In the genomic region with DNA sequence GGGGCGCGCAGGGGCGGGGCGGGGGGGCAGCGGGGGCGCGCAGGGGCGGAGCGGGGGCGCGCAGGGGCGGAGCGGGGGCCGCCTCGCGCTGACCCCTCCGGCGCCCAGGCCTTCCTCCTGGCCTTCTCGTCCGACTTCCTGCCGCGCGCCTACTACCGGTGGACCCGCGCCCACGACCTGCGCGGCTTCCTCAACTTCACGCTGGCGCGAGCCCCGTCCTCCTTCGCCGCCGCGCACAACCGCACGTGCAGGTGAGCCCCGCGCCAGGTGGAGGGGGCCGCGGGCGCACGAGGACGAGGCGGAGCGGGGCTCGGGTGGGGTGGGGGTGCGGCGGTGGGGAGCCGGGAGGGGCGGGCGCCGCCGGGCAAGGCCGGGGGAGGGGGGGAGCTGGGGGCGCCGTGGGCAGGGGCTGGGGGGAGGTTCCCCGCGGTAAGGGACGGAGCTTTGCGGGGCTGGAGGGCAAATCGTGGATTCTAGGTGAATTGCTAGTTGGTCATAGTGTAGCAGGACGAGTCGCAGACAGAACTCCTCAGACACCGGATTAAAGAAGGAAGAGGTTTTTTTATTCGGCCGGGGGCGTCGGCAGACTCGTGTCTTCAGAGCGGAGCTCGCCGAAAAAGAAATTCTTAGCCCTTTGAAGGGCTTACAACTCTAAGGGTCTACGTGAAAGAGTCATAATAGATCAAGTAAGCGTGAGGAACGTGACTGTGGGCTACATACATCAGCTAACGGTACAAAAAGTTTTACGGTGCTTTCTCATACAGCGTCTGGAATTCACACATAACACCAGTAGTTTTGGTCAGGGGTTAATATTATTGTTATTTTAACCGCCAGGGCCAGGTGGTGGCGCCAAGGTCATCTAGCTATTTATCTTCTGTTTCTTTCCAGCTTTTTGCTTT, we compare ENCODE assay signal across 8 cellular contexts. TPM values are rescaled to one million over a fixed set of nuclear protein-coding genes. Genes with fewer than 3 reads are reported as not detected.
DNase-seq lines count a peak whose midpoint lies in the region; ATAC-seq and TF ChIP-seq lines count a peak whose summit lies in the region.

No MANE protein-coding gene starts in this region.

- peak overlapping the region; percentile 88 for H3K4me3 ChIP-seq in endodermal cell (ENCODE audit: low read length)
- H3K4me3 ChIP-seq in mesodermal cell (ENCODE audit: extremely low read depth, insufficient read depth, low read length, poor library complexity, severe bottlenecking) = peak overlapping the region; percentile 57
- H3K4me3 ChIP-seq in tibial nerve = peak overlapping the region; percentile 31 to 72 (median 50)

- peak overlapping the region; percentile 61 for H3K9ac ChIP-seq in endodermal cell (ENCODE audit: extremely low read depth, low read length, poor library complexity, severe bottlenecking)

- no peak for ATAC-seq in HG02981 (IDR thresholded peaks at IDR 0.05; ENCODE audit: unreplicated experiment)

- H3K27me3 ChIP-seq in endodermal cell (ENCODE audit: control insufficient read depth, insufficient read depth, low read length, poor library complexity, severe bottlenecking) (no peaks in the 10 kb centered on the region), tibial nerve (no peaks in the 10 kb centered on the region)

- WGBS in endodermal cell (ENCODE audit: insufficient coverage in 1 of 2, insufficient read length in 1 of 2), 2 experiments = 1% methylated on average over 15 to 77 of the region's 83 CpGs
- 1% methylated on average over 36 to 52 of the region's 83 CpGs for WGBS in mesodermal cell (ENCODE audit: insufficient coverage in 2 of 2), 2 experiments
- WGBS in tibial nerve, 2 donors = 1 to 2% methylated on average over 34 to 56 of the region's 83 CpGs

- no peaks in the 10 kb centered on the region for H3K4me1 ChIP-seq in endodermal cell (ENCODE audit: control insufficient read depth, insufficient read depth, low read length)
- peaks cover 16% of the 10 kb centered on the region for H3K4me1 ChIP-seq in mesodermal cell (ENCODE audit: control insufficient read depth, insufficient read depth, low read length, poor library complexity, severe bottlenecking)
- H3K4me1 ChIP-seq in tibial nerve = peaks cover 0 to 14% (median 6%) of the 10 kb centered on the region in 4 donors

- no peaks in the 10 kb centered on the region for H3K9me3 Mint-ChIP-seq in endodermal cell

- H3K27ac ChIP-seq in endodermal cell (ENCODE audit: low read depth, low read length) (no peak overlapping the region), mesodermal cell (ENCODE audit: low read depth, low read length, severe bottlenecking) (peak overlapping the region; percentile 62), tibial nerve (peak overlapping the region in 2 of 4 donors; percentile 62 to 73)

- H3K4me1 Mint-ChIP-seq in endodermal cell = peaks cover 5% of the 10 kb centered on the region

- DNase-seq in NCI-H2171 treated with DMSO at 0.1 percent for 48 hours (lab: John Stamatoyannopoulos, UW) = peak; percentile 2
- no peak for DNase-seq in NCI-H2171 (lab: John Stamatoyannopoulos, UW)
- DNase-seq in NCI-H1930 (lab: John Stamatoyannopoulos, UW) = peak; percentile 25 to 35
- DNase-seq in activated CD4-positive, alpha-beta T cell treated with anti-CD3 and anti-CD28 coated beads, Interleukin-2, amount 50 U/mL, for 1 hour = peak; percentile 27
- DNase-seq in endodermal cell = peak; percentile 83
- DNase-seq in tibial nerve (ENCODE audit: low spot score in 2 of 2) = no peak

- TF ChIP-seq POLR2A in tibial nerve (IDR thresholded peaks at IDR 0.05) = no peak

- peak overlapping the region; percentile 65 for H3K4me3 Mint-ChIP-seq in endodermal cell

- TF ChIP-seq CTCF in endodermal cell (conservative IDR thresholded peaks at IDR 0.05) = peak; percentile 49
- TF ChIP-seq CTCF in tibial nerve (IDR thresholded peaks at IDR 0.05) = peak in 1 of 5 experiments; percentile 12

- H3K9me3 ChIP-seq in endodermal cell (ENCODE audit: control insufficient read depth, low read length) (peaks cover 5% of the 10 kb centered on the region), mesodermal cell (ENCODE audit: control insufficient read depth, low read length) (peaks cover 8% of the 10 kb centered on the region), tibial nerve (no peaks in the 10 kb centered on the region)

- H3K36me3 Mint-ChIP-seq in endodermal cell (ENCODE audit: low read depth) = peaks cover 2% of the 10 kb centered on the region

- peak overlapping the region; percentile 85 for H3K27ac Mint-ChIP-seq in endodermal cell

- H3K36me3 ChIP-seq in endodermal cell (ENCODE audit: control insufficient read depth, insufficient read depth, low read length) = no peaks in the 10 kb centered on the region
- peaks cover 4% of the 10 kb centered on the region for H3K36me3 ChIP-seq in mesodermal cell (ENCODE audit: control insufficient read depth, insufficient read depth, low read length)
- no peaks in the 10 kb centered on the region for H3K36me3 ChIP-seq in tibial nerve

- peaks cover 4% of the 10 kb centered on the region for H3K27me3 Mint-ChIP-seq in endodermal cell (ENCODE audit: insufficient read depth)

- no peak for TF ChIP-seq EP300 in tibial nerve (IDR thresholded peaks at IDR 0.05)

RNA-seq across cellular contexts. Expression of a gene that starts 29.9 kb away (rescaled TPM):
- 1 to 10 TPM; 8.1 to 8.5 TPM for total RNA-seq in endodermal cell
- polyA plus RNA-seq in endodermal cell (2013, experiment 1 of 2) = 1.3 TPM
- polyA plus RNA-seq in endodermal cell (2013, experiment 2 of 2) = 2.0 TPM
- 1.5 TPM for polyA plus RNA-seq in mesodermal cell (2013, experiment 1 of 2)
- 1.5 TPM for polyA plus RNA-seq in mesodermal cell (2013, experiment 2 of 2)
- 1 to 10 TPM in 1 of 4 donors, under 1 TPM in 3; 0.42 to 1.2 (median 0.51) TPM for total RNA-seq in tibial nerve

Comparison
In these comparisons a context has a peak if more than half of its experiments do, and no peak if none do; other contexts are left out.
1. DNase-seq: peak in NCI-H2171 treated with DMSO at 0.1 percent for 48 hours (single experiment), NCI-H1930 (2 of 2), activated CD4-positive, alpha-beta T cell treated with anti-CD3 and anti-CD28 coated beads, Interleukin-2, amount 50 U/mL, for 1 hour (single experiment) and endodermal cell (single experiment); none in NCI-H2171 (single experiment) and tibial nerve (0 of 2).
2. RNA of a gene that starts 29.9 kb away (total RNA-seq): 8.1 to 8.5 TPM in endodermal cell; 0.42 to 1.2 TPM in tibial nerve; every median in the first group is over 4 times any median in the second.
3. Peak in every context shown above with its lines, with median percentiles within 50 percentile points of each other: H3K4me3 ChIP-seq.